Comparison of ENCODE assay signal across 8 cellular contexts in genomic region chr6:110814488-110815259, GRCh38. TPM values are rescaled to one million over a fixed set of nuclear protein-coding genes. Genes with fewer than 3 reads are reported as not detected.
DNase-seq lines count a peak whose midpoint lies in the region; TF ChIP-seq lines count a peak whose summit lies in the region.

No MANE protein-coding gene starts in this region.

- H3K27me3 ChIP-seq in GM23248 (replicated peaks; ENCODE audit: insufficient read depth) = no peaks in the 10 kb centered on the region
- H3K27me3 ChIP-seq in Loucy (ENCODE audit: insufficient read depth, low read length, poor library complexity, severe bottlenecking) = no peaks in the 10 kb centered on the region
- H3K27me3 ChIP-seq in brain microvascular endothelial cell (replicated peaks) = no peaks in the 10 kb centered on the region
- H3K27me3 ChIP-seq in iPS-20b (ENCODE audit: insufficient read depth, low read length) = no peaks in the 10 kb centered on the region

- H3K27ac ChIP-seq in GM23248 (peak overlapping the region; percentile 96), brain microvascular endothelial cell (peak overlapping the region; percentile 96), iPS-20b (ENCODE audit: low read length) (peak overlapping the region; percentile 65), skin epidermis (peak overlapping the region; percentile 78 to 97 (median 91))

- TF ChIP-seq CTCF in Loucy (conservative IDR thresholded peaks at IDR 0.05; ENCODE audit: low read length) (no peak), brain microvascular endothelial cell (IDR thresholded peaks at IDR 0.05; ENCODE audit: low read depth, low read length, missing control alignments) (no peak)

- H3K4me1 ChIP-seq in GM23248 (ENCODE audit: insufficient read depth) (peaks cover 20% of the 10 kb centered on the region), Loucy (ENCODE audit: insufficient read depth, low read length, poor library complexity, severe bottlenecking) (peaks cover 54% of the 10 kb centered on the region), iPS-20b (ENCODE audit: insufficient read depth, low read length) (peaks cover 8% of the 10 kb centered on the region; the same call in 1 of the 2 replicates)

- 0 to 2% methylated on average over 38 to 76 of the region's 100 CpGs for WGBS in GM23248 (ENCODE audit: low coverage in 1 of 2, low lambda C conversion rate in 2 of 2, missing lambda C conversion rate in 2 of 2), 2 experiments

- peak overlapping the region; percentile 88 for H3K4me3 ChIP-seq in GM23248
- peak overlapping the region; percentile 81 for H3K4me3 ChIP-seq in Loucy (ENCODE audit: low read length, poor library complexity, severe bottlenecking)
- H3K4me3 ChIP-seq in brain microvascular endothelial cell (ENCODE audit: low read depth, low read length) = peak overlapping the region; percentile 93
- H3K4me3 ChIP-seq in iPS-20b (ENCODE audit: low read length) = peak overlapping the region; percentile 87
- H3K4me3 ChIP-seq in skin epidermis = peak overlapping the region; percentile 71 to 94 (median 90)

- H3K79me2 ChIP-seq in GM23248 (ENCODE audit: insufficient read depth) (peaks cover 50% of the 10 kb centered on the region), Loucy (ENCODE audit: insufficient read depth, low read length) (peaks cover 53% of the 10 kb centered on the region)

- DNase-seq in Daoy (ENCODE audit: low read depth) (peak; percentile 62), GM23248 (peak; percentile 84), UCSD-AML1 (lab: John Stamatoyannopoulos, UW; ENCODE audit: unreplicated experiment) (peak; percentile 62), brain microvascular endothelial cell (peak; percentile 49), NCI-H128 (lab: John Stamatoyannopoulos, UW; ENCODE audit: unreplicated experiment) (no peak)

- H3K9ac ChIP-seq in GM23248 (peak overlapping the region; percentile 91), Loucy (ENCODE audit: low read depth, low read length, poor library complexity, severe bottlenecking) (peak overlapping the region; percentile 89), iPS-20b (ENCODE audit: low read depth, low read length) (peak overlapping the region; percentile 92)

- H3K9me2 ChIP-seq in GM23248 (ENCODE audit: insufficient read depth) (no peaks in the 10 kb centered on the region), Loucy (replicated peaks; ENCODE audit: low read depth, low read length) (no peaks in the 10 kb centered on the region)

- H3K9me3 ChIP-seq in GM23248 (ENCODE audit: low read depth) = no peaks in the 10 kb centered on the region
- H3K9me3 ChIP-seq in Loucy (ENCODE audit: insufficient read depth, low read depth, low read length) = no peaks in the 10 kb centered on the region
- H3K9me3 ChIP-seq in iPS-20b (ENCODE audit: insufficient read depth, low read depth, low read length) = no peaks in the 10 kb centered on the region

- H3K36me3 ChIP-seq in GM23248 (ENCODE audit: low read depth) (no peaks in the 10 kb centered on the region), Loucy (ENCODE audit: insufficient read depth, low read length) (no peaks in the 10 kb centered on the region), brain microvascular endothelial cell (replicated peaks) (no peaks in the 10 kb centered on the region), iPS-20b (ENCODE audit: insufficient read depth, low read depth, low read length) (no peaks in the 10 kb centered on the region)

- in situ Hi-C loops in GM23248 (cut with MboI) (no loop called here), brain microvascular endothelial cell (cut with HindIII; ENCODE audit: low pct_ligation_motif_present, low sequenced_read_pairs) (no loop called here)

- H4K20me1 ChIP-seq in GM23248 (ENCODE audit: insufficient read depth) (no peaks in the 10 kb centered on the region), Loucy (ENCODE audit: insufficient read depth, low read length, poor library complexity, severe bottlenecking) (peaks cover 46% of the 10 kb centered on the region)

- H3K4me2 ChIP-seq in GM23248 (ENCODE audit: unreplicated experiment) = peak overlapping the region; percentile 92
- H3K4me2 ChIP-seq in Loucy (ENCODE audit: low read depth, low read length, poor library complexity, severe bottlenecking) = peak overlapping the region; percentile 85

- peak overlapping the region; percentile 86 for H2AFZ ChIP-seq in GM23248
- peak overlapping the region; percentile 72 for H2AFZ ChIP-seq in Loucy (ENCODE audit: low read length)

- peaks cover 13% of the 10 kb centered on the region for H3F3A ChIP-seq in GM23248 (ENCODE audit: insufficient read depth)
- peaks cover 6% of the 10 kb centered on the region for H3F3A ChIP-seq in Loucy (ENCODE audit: low read depth)

RNA-seq across cellular contexts. Expression of gene CDK19, which starts 0.6 kb away (rescaled TPM):
- 8.2 and 10.2 TPM in 2 replicates for total RNA-seq in Daoy (2014; rRNA removed; shearing (Covaris generic))
- 10.7 and 11.2 TPM in 2 replicates for total RNA-seq in GM23248 (2014; rRNA removed; shearing (Covaris generic))
- polyA plus RNA-seq in GM23248 (2016; fragmentation: Nextera tagmentation; extraction: Ambion mirVana) = 3.3 and 3.4 TPM in 2 replicates

RNA-seq across cellular contexts. Expression of gene AMD1, which starts 59.9 kb away (rescaled TPM):
- 110 and 133 TPM in 2 replicates for total RNA-seq in Daoy (2014; rRNA removed; shearing (Covaris generic))
- 57.9 and 63.8 TPM in 2 replicates for total RNA-seq in GM23248 (2014; rRNA removed; shearing (Covaris generic))
- 36.7 and 39.9 TPM in 2 replicates for polyA plus RNA-seq in GM23248 (2016; fragmentation: Nextera tagmentation; extraction: Ambion mirVana)
